1 cellular context compared by ENCODE assay signal in the genomic region with DNA sequence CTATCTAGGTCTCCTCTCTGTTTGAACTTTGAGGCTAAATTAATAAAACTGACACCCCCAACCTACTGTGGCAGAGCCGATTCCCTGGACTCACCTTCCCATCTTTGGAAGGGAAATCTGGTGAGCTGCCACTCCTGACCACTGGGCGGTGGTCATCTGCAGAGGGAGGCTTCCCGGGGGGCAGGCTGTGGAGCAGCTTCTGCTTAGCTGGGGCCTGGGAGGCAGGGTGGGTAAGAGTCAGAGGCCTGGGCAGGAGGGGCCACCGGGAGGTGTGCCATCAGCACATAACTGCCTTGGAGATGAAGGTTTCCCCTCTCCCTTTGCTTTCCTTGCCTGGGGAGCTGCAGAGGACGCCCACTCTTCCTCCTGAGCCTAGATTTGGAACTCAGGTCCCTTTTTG.
TF ChIP-seq lines count a peak whose summit lies in the region.

No MANE protein-coding gene starts in this region.

TF ChIP-seq in H1, 55 proteins besides CTCF, POLR2A, EP300 and RAD21:
- TF ChIP-seq, protein P1, sequence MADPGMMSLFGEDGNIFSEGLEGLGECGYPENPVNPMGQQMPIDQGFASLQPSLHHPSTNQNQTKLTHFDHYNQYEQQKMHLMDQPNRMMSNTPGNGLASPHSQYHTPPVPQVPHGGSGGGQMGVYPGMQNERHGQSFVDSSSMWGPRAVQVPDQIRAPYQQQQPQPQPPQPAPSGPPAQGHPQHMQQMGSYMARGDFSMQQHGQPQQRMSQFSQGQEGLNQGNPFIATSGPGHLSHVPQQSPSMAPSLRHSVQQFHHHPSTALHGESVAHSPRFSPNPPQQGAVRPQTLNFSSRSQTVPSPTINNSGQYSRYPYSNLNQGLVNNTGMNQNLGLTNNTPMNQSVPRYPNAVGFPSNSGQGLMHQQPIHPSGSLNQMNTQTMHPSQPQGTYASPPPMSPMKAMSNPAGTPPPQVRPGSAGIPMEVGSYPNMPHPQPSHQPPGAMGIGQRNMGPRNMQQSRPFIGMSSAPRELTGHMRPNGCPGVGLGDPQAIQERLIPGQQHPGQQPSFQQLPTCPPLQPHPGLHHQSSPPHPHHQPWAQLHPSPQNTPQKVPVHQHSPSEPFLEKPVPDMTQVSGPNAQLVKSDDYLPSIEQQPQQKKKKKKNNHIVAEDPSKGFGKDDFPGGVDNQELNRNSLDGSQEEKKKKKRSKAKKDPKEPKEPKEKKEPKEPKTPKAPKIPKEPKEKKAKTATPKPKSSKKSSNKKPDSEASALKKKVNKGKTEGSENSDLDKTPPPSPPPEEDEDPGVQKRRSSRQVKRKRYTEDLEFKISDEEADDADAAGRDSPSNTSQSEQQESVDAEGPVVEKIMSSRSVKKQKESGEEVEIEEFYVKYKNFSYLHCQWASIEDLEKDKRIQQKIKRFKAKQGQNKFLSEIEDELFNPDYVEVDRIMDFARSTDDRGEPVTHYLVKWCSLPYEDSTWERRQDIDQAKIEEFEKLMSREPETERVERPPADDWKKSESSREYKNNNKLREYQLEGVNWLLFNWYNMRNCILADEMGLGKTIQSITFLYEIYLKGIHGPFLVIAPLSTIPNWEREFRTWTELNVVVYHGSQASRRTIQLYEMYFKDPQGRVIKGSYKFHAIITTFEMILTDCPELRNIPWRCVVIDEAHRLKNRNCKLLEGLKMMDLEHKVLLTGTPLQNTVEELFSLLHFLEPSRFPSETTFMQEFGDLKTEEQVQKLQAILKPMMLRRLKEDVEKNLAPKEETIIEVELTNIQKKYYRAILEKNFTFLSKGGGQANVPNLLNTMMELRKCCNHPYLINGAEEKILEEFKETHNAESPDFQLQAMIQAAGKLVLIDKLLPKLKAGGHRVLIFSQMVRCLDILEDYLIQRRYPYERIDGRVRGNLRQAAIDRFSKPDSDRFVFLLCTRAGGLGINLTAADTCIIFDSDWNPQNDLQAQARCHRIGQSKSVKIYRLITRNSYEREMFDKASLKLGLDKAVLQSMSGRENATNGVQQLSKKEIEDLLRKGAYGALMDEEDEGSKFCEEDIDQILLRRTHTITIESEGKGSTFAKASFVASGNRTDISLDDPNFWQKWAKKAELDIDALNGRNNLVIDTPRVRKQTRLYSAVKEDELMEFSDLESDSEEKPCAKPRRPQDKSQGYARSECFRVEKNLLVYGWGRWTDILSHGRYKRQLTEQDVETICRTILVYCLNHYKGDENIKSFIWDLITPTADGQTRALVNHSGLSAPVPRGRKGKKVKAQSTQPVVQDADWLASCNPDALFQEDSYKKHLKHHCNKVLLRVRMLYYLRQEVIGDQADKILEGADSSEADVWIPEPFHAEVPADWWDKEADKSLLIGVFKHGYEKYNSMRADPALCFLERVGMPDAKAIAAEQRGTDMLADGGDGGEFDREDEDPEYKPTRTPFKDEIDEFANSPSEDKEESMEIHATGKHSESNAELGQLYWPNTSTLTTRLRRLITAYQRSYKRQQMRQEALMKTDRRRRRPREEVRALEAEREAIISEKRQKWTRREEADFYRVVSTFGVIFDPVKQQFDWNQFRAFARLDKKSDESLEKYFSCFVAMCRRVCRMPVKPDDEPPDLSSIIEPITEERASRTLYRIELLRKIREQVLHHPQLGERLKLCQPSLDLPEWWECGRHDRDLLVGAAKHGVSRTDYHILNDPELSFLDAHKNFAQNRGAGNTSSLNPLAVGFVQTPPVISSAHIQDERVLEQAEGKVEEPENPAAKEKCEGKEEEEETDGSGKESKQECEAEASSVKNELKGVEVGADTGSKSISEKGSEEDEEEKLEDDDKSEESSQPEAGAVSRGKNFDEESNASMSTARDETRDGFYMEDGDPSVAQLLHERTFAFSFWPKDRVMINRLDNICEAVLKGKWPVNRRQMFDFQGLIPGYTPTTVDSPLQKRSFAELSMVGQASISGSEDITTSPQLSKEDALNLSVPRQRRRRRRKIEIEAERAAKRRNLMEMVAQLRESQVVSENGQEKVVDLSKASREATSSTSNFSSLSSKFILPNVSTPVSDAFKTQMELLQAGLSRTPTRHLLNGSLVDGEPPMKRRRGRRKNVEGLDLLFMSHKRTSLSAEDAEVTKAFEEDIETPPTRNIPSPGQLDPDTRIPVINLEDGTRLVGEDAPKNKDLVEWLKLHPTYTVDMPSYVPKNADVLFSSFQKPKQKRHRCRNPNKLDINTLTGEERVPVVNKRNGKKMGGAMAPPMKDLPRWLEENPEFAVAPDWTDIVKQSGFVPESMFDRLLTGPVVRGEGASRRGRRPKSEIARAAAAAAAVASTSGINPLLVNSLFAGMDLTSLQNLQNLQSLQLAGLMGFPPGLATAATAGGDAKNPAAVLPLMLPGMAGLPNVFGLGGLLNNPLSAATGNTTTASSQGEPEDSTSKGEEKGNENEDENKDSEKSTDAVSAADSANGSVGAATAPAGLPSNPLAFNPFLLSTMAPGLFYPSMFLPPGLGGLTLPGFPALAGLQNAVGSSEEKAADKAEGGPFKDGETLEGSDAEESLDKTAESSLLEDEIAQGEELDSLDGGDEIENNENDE (IDR thresholded peaks at IDR 0.05; ENCODE audit: insufficient replicate concordance, low read length): no peak
- TF ChIP-seq RNF2 (IDR thresholded peaks at IDR 0.05; ENCODE audit: borderline replicate concordance, low read depth, low read length, missing control alignments, poor library complexity, severe bottlenecking) (no peak), TEAD4 (IDR thresholded peaks at IDR 0.05; ENCODE audit: low read depth, low read length) (no peak), CBX8 (IDR thresholded peaks at IDR 0.05; ENCODE audit: borderline replicate concordance, low read depth, low read length) (no peak), HDAC6 (IDR thresholded peaks at IDR 0.05; ENCODE audit: low read depth, low read length) (no peak), BCL11A (IDR thresholded peaks at IDR 0.05; ENCODE audit: low read depth in 2 of 2, low read length in 2 of 2) (no peak), GABPA (IDR thresholded peaks at IDR 0.05; ENCODE audit: borderline replicate concordance, insufficient read depth, low read length) (no peak), FOSL1 (IDR thresholded peaks at IDR 0.05; ENCODE audit: insufficient read depth, low read depth, low read length) (no peak), TCF12 (IDR thresholded peaks at IDR 0.05; ENCODE audit: low read depth, low read length) (no peak), RBBP5 (IDR thresholded peaks at IDR 0.05; ENCODE audit: borderline replicate concordance, low read depth, low read length) (no peak), TBP (IDR thresholded peaks at IDR 0.05; ENCODE audit: low read depth, low read length) (no peak), SP2 (IDR thresholded peaks at IDR 0.05; ENCODE audit: low read length) (no peak)
- TF ChIP-seq, protein P2, sequence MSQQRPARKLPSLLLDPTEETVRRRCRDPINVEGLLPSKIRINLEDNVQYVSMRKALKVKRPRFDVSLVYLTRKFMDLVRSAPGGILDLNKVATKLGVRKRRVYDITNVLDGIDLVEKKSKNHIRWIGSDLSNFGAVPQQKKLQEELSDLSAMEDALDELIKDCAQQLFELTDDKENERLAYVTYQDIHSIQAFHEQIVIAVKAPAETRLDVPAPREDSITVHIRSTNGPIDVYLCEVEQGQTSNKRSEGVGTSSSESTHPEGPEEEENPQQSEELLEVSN (IDR thresholded peaks at IDR 0.05): no peak
- TF ChIP-seq, protein P3, sequence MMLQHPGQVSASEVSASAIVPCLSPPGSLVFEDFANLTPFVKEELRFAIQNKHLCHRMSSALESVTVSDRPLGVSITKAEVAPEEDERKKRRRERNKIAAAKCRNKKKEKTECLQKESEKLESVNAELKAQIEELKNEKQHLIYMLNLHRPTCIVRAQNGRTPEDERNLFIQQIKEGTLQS (IDR thresholded peaks at IDR 0.05; ENCODE audit: insufficient read depth, low read depth, low read length): no peak
